ENCODE assay signal across 8 cellular contexts in genomic region chr3:176430244-176430893, GRCh38.
A peak's percentile ranks its signal among the peaks of the same experiment; 100 is the strongest.
DNase-seq lines count a peak whose midpoint lies in the region; ATAC-seq and TF ChIP-seq lines count a peak whose summit lies in the region.

No MANE protein-coding gene starts in this region.

- no peaks in the 10 kb centered on the region for H3K9me3 ChIP-seq in breast epithelium

- H3K4me3 ChIP-seq in breast epithelium: no peak overlapping the region

- no peak for TF ChIP-seq POLR2A in breast epithelium (IDR thresholded peaks at IDR 0.05)

- no peak overlapping the region for H3K27ac ChIP-seq in breast epithelium

- intact Hi-C loops in breast epithelium (cut with DNase I; ENCODE audit: low total_unique reads): no loop called here

- H3K27me3 ChIP-seq in breast epithelium: no peaks in the 10 kb centered on the region

- no peaks in the 10 kb centered on the region for H3K36me3 ChIP-seq in breast epithelium

- TF ChIP-seq CTCF in breast epithelium (IDR thresholded peaks at IDR 0.05): peak in 2 of 3 donors; percentile 34 to 69

- DNase-seq in DMS114 treated with DMSO at 0.1 percent for 48 hours (lab: John Stamatoyannopoulos, UW; ENCODE audit: unreplicated experiment) (peak; percentile 42), HCEC 1CT (peak; percentile 59), NCI-H345 treated with DMSO at 0.1 percent for 48 hours (lab: John Stamatoyannopoulos, UW; ENCODE audit: unreplicated experiment) (peak; percentile 25), breast epithelium (ENCODE audit: low spot score in 2 of 2) (no peak), lung microvascular endothelial cell (ENCODE audit: low read depth in 2 of 2) (peak; percentile 25 to 34), T-helper 9 cell (no peak)
- no peak for DNase-seq in activated naive CD4-positive, alpha-beta T cell (lab: John Stamatoyannopoulos, UW)

- no peak for ATAC-seq in HG03342 (IDR thresholded peaks at IDR 0.05; ENCODE audit: unreplicated experiment)

- no peaks in the 10 kb centered on the region for H3K4me1 ChIP-seq in breast epithelium

Comparison
In these comparisons a context has a peak if more than half of its experiments do, and no peak if none do; other contexts are left out.
1. DNase-seq: peak in DMS114 treated with DMSO at 0.1 percent for 48 hours (single experiment), HCEC 1CT (single experiment), NCI-H345 treated with DMSO at 0.1 percent for 48 hours (single experiment) and lung microvascular endothelial cell (2 of 2); none in breast epithelium (0 of 2), activated naive CD4-positive, alpha-beta T cell (0 of 4) and T-helper 9 cell (single experiment).